19 cellular contexts compared by ENCODE assay signal in genomic region chr11:113764522-113764921, GRCh38. TPM values are rescaled to one million over a fixed set of nuclear protein-coding genes. Genes with fewer than 3 reads are reported as not detected.
A peak's percentile ranks its signal among the peaks of the same experiment; 100 is the strongest.
DNase-seq lines count a peak whose midpoint lies in the region; ATAC-seq lines count a peak whose summit lies in the region.
"Had no signal": no experiment of that assay in that cellular context is flagged by ENCODE, and none has a peak within 500 bp of the region (broad histone marks: within the 10 kb centered on the region; RNA-seq: fewer than 3 reads in every experiment).

No MANE protein-coding gene starts in this region.

- H3K27me3 Mint-ChIP-seq in activated CD4-positive, alpha-beta T cell treated with anti-CD3 and anti-CD28 coated beads for 36 hours: no peaks in the 10 kb centered on the region
- no peaks in the 10 kb centered on the region for H3K27me3 Mint-ChIP-seq in CD4-positive, CD25-positive, alpha-beta regulatory T cell
- no peaks in the 10 kb centered on the region for H3K27me3 Mint-ChIP-seq in immature natural killer cell (ENCODE audit: low read depth in 3 of 3)

- H3K27ac ChIP-seq in CD4-positive, CD25-positive, alpha-beta regulatory T cell (ENCODE audit: insufficient read depth, low read length, poor library complexity, severe bottlenecking): no peak overlapping the region
- H3K27ac ChIP-seq in trophoblast cell (ENCODE audit: low read depth, low read length): no peak overlapping the region
- H3K27ac ChIP-seq: 22Rv1, BLaER1 had no signal

- no peak for DNase-seq in activated CD4-positive, alpha-beta T cell treated with anti-CD3 and anti-CD28 coated beads for 36 hours
- DNase-seq in activated CD4-positive, alpha-beta T cell treated with anti-CD3 and anti-CD28 coated beads for 48 hours: no peak
- DNase-seq in CD4-positive, CD25-positive, alpha-beta regulatory T cell: no peak
- DNase-seq in KBM-7 (peak; percentile 4), immature natural killer cell (peak in 1 of 3 donors; percentile 11), occipital lobe (lab: John Stamatoyannopoulos, UW) (no peak), trophoblast cell (no peak)
- no peak for DNase-seq in effector CD8-positive, alpha-beta T cell (lab: John Stamatoyannopoulos, UW)
- DNase-seq: AML-193, Calu3, DMS 273 treated with DMSO at 0.1 percent for 48 hours, DMS79, EL, HCEC 1CT, HFFc6 had no signal

- H2AK5ac ChIP-seq in trophoblast cell (ENCODE audit: low read length): no peak overlapping the region

- no peaks in the 10 kb centered on the region for H3K27me3 ChIP-seq in CD4-positive, CD25-positive, alpha-beta regulatory T cell (ENCODE audit: control insufficient read depth, insufficient read depth, low read length)
- H3K27me3 ChIP-seq in trophoblast cell (ENCODE audit: insufficient read depth, low read length): no peaks in the 10 kb centered on the region
- H3K27me3 ChIP-seq: BLaER1 had no signal

- POLR2A ChIA-PET in activated CD4-positive, alpha-beta T cell treated with anti-CD3 and anti-CD28 coated beads for 36 hours (lab: Charles Lee): no interaction called here

- H3K79me2 ChIP-seq in trophoblast cell (ENCODE audit: control insufficient read depth, insufficient read depth, low read length, poor library complexity): no peaks in the 10 kb centered on the region

- intact Hi-C loops in activated CD4-positive, alpha-beta T cell treated with anti-CD3 and anti-CD28 coated beads for 36 hours (cut with DNase I, micrococcal nuclease): no loop called here

- no peaks in the 10 kb centered on the region for H3K9me3 ChIP-seq in CD4-positive, CD25-positive, alpha-beta regulatory T cell (ENCODE audit: control insufficient read depth in 2 of 2, low read length in 2 of 2)
- no peaks in the 10 kb centered on the region for H3K9me3 ChIP-seq in trophoblast cell (ENCODE audit: insufficient read depth, low read depth, low read length)

- H3K4me1 Mint-ChIP-seq in activated CD4-positive, alpha-beta T cell treated with anti-CD3 and anti-CD28 coated beads for 36 hours: peaks cover 11% of the 10 kb centered on the region
- H3K4me1 Mint-ChIP-seq in CD4-positive, CD25-positive, alpha-beta regulatory T cell: peaks cover 27 to 46% (median 37%) of the 10 kb centered on the region in 4 donors
- peaks cover 22 to 32% of the 10 kb centered on the region in 2 donors for H3K4me1 Mint-ChIP-seq in immature natural killer cell

- H3K14ac ChIP-seq in trophoblast cell (ENCODE audit: low read length): no peak overlapping the region

- H3K4ac ChIP-seq in trophoblast cell (ENCODE audit: low read depth, low read length): no peak overlapping the region

- H3K18ac ChIP-seq in trophoblast cell (ENCODE audit: low read length): no peak overlapping the region

- no peaks in the 10 kb centered on the region for H3K79me1 ChIP-seq in trophoblast cell (ENCODE audit: low read length)

- CTCF ChIA-PET in activated CD4-positive, alpha-beta T cell treated with anti-CD3 and anti-CD28 coated beads for 36 hours (lab: Charles Lee): interaction anchor here (0.7 to 1.2 kb wide), 2 partner anchors 9 to 443 kb away, joined by 3 to 4 read pairs; partner anchors contain the start of gene ZW10

- H3K36me3 Mint-ChIP-seq in activated CD4-positive, alpha-beta T cell treated with anti-CD3 and anti-CD28 coated beads for 36 hours (ENCODE audit: low read depth): peaks cover 42% of the 10 kb centered on the region
- peaks cover 48% of the 10 kb centered on the region for H3K36me3 Mint-ChIP-seq in CD4-positive, CD25-positive, alpha-beta regulatory T cell
- H3K36me3 Mint-ChIP-seq in immature natural killer cell: peaks cover 11 to 31% (median 19%) of the 10 kb centered on the region in 3 donors

- no CpG with 5 or more reads among the region's 2 CpGs for WGBS in trophoblast cell (ENCODE audit: extremely low coverage, insufficient coverage, insufficient read length)

- H2AFZ ChIP-seq in trophoblast cell (ENCODE audit: insufficient read depth, low read length, poor library complexity): no peak overlapping the region

- H2BK5ac ChIP-seq in trophoblast cell (ENCODE audit: low read depth, low read length, poor library complexity): no peak overlapping the region

- peak overlapping the region; percentile 23 for H3K27ac Mint-ChIP-seq in activated CD4-positive, alpha-beta T cell treated with anti-CD3 and anti-CD28 coated beads for 36 hours
- H3K27ac Mint-ChIP-seq in CD4-positive, CD25-positive, alpha-beta regulatory T cell: peak overlapping the region in 2 of 3 donors; percentile 4 to 13
- peak overlapping the region in 5 of 6 donors; percentile 41 to 78 (median 53) for H3K27ac Mint-ChIP-seq in immature natural killer cell
- H3K27ac Mint-ChIP-seq: HFFc6 had no signal

- no peak overlapping the region for H3K23ac ChIP-seq in trophoblast cell (ENCODE audit: low read length)

- H4K91ac ChIP-seq in trophoblast cell (ENCODE audit: low read depth, low read length): no peak overlapping the region

- peaks cover 3% of the 10 kb centered on the region for H3K9me3 Mint-ChIP-seq in activated CD4-positive, alpha-beta T cell treated with anti-CD3 and anti-CD28 coated beads for 36 hours (ENCODE audit: low read depth)
- peaks cover 0 to 2% (median 0%) of the 10 kb centered on the region in 7 donors for H3K9me3 Mint-ChIP-seq in CD4-positive, CD25-positive, alpha-beta regulatory T cell
- no peaks in the 10 kb centered on the region for H3K9me3 Mint-ChIP-seq in immature natural killer cell
- H3K9me3 Mint-ChIP-seq: HFFc6 had no signal

- H3K36me3 ChIP-seq in CD4-positive, CD25-positive, alpha-beta regulatory T cell (ENCODE audit: control insufficient read depth, insufficient read depth, low read length): peaks cover 32% of the 10 kb centered on the region
- H3K36me3 ChIP-seq in trophoblast cell (ENCODE audit: control insufficient read depth in 1 of 2, insufficient read depth in 2 of 2, low read length in 2 of 2): peaks cover 4 to 11% of the 10 kb centered on the region in 2 experiments

- H3K4me2 ChIP-seq in trophoblast cell (ENCODE audit: low read length): no peak overlapping the region
- H3K4me2 ChIP-seq: BLaER1 had no signal

- H3K4me1 ChIP-seq in CD4-positive, CD25-positive, alpha-beta regulatory T cell (ENCODE audit: control insufficient read depth, insufficient read depth, low read length, poor library complexity, severe bottlenecking): no peaks in the 10 kb centered on the region
- H3K4me1 ChIP-seq in trophoblast cell (ENCODE audit: control insufficient read depth in 1 of 2, insufficient read depth in 2 of 2, low read length in 2 of 2): no peaks in the 10 kb centered on the region
- H3K4me1 ChIP-seq: BLaER1 had no signal

- no peak overlapping the region for H4K8ac ChIP-seq in trophoblast cell (ENCODE audit: low read depth, low read length)

- H4K12ac ChIP-seq in trophoblast cell (ENCODE audit: low read depth, low read length): no peak overlapping the region

- no peak for ATAC-seq in activated CD4-positive, alpha-beta T cell treated with anti-CD3 and anti-CD28 coated beads for 36 hours
- no peak for ATAC-seq in CD4-positive, CD25-positive, alpha-beta regulatory T cell (ENCODE audit: low read depth in 2 of 2)

- no peak overlapping the region for H2BK12ac ChIP-seq in trophoblast cell (ENCODE audit: low read length)

- no peak overlapping the region for H2BK120ac ChIP-seq in trophoblast cell (ENCODE audit: insufficient read depth, low read length, poor library complexity)

- H3K9ac ChIP-seq in trophoblast cell (ENCODE audit: low read length): no peak overlapping the region
- H3K9ac ChIP-seq: BLaER1 had no signal

- H3K4me3 Mint-ChIP-seq in activated CD4-positive, alpha-beta T cell treated with anti-CD3 and anti-CD28 coated beads for 36 hours: no peak overlapping the region
- peak overlapping the region in 1 of 4 donors; percentile 3 for H3K4me3 Mint-ChIP-seq in CD4-positive, CD25-positive, alpha-beta regulatory T cell
- peak overlapping the region in 3 of 5 donors; percentile 2 to 50 (median 8) for H3K4me3 Mint-ChIP-seq in immature natural killer cell
- H3K4me3 Mint-ChIP-seq: HFFc6 had no signal

- no peak overlapping the region for H3K4me3 ChIP-seq in CD4-positive, CD25-positive, alpha-beta regulatory T cell (ENCODE audit: low read depth, low read length)
- H3K4me3 ChIP-seq in trophoblast cell (ENCODE audit: low read depth, low read length): no peak overlapping the region
- H3K4me3 ChIP-seq: BLaER1 had no signal

- in situ Hi-C loops in KBM-7 (cut with MboI; ENCODE audit: low pct_unique_long_range_greater_than_20kb, low sequenced_read_pairs): no loop called here

RNA-seq across cellular contexts. Expression of gene ZW10, which starts 9.0 kb away (rescaled TPM):
- total RNA-seq in activated CD4-positive, alpha-beta T cell treated with anti-CD3 and anti-CD28 coated beads for 36 hours: 10 to 100 TPM; 16.9 to 18.5 TPM
- 7.7 TPM for total RNA-seq in CD4-positive, CD25-positive, alpha-beta regulatory T cell
- 10 to 100 TPM; 15.6 to 19.6 (median 16.8) TPM for polyA plus RNA-seq in CD4-positive, CD25-positive, alpha-beta regulatory T cell
- polyA plus RNA-seq in immature natural killer cell: 10 to 100 TPM in 2 of 3 donors, 1 to 10 TPM in 1; 9.2 to 13.7 (median 10.1) TPM
- total RNA-seq in occipital lobe: 14.0 TPM
- 14.3 and 14.6 TPM in 2 replicates for polyA plus RNA-seq in trophoblast cell (2013)

RNA-seq across cellular contexts. Expression of gene CLDN25, which starts 15.1 kb away (rescaled TPM):
- not detected for total RNA-seq in activated CD4-positive, alpha-beta T cell treated with anti-CD3 and anti-CD28 coated beads for 36 hours
- not detected for total RNA-seq in CD4-positive, CD25-positive, alpha-beta regulatory T cell
- polyA plus RNA-seq in CD4-positive, CD25-positive, alpha-beta regulatory T cell: not detected
- not detected for polyA plus RNA-seq in immature natural killer cell
- not detected for total RNA-seq in occipital lobe
- not detected in 2 replicates for polyA plus RNA-seq in trophoblast cell (2013)
- total RNA-seq: Calu3, H4, HFFc6, HT1080 had no signal

RNA-seq across cellular contexts. Expression of gene TMPRSS5, which starts 58.4 kb away (rescaled TPM):
- total RNA-seq in activated CD4-positive, alpha-beta T cell treated with anti-CD3 and anti-CD28 coated beads for 36 hours: under 1 TPM; 0.32 to 0.46 TPM
- total RNA-seq in CD4-positive, CD25-positive, alpha-beta regulatory T cell: 0.74 TPM
- under 1 TPM in 1 of 4 donors, not detected in 3; 0.08 TPM for polyA plus RNA-seq in CD4-positive, CD25-positive, alpha-beta regulatory T cell
- not detected for polyA plus RNA-seq in immature natural killer cell
- total RNA-seq in occipital lobe: 3.0 TPM
- 0.18 and 0.37 TPM in 2 replicates for polyA plus RNA-seq in trophoblast cell (2013)
- total RNA-seq: H4 had no signal
